15 cellular contexts compared by ENCODE assay signal in genomic region chr3:14120111-14120920, GRCh38. TPM values are rescaled to one million over a fixed set of nuclear protein-coding genes. Genes with fewer than 3 reads are reported as not detected.
DNase-seq lines count a peak whose midpoint lies in the region; ATAC-seq and TF ChIP-seq lines count a peak whose summit lies in the region.
"Had no signal": no experiment of that assay in that cellular context is flagged by ENCODE, and none has a peak within 500 bp of the region (broad histone marks: within the 10 kb centered on the region; RNA-seq: fewer than 3 reads in every experiment).

No MANE protein-coding gene starts in this region.

- H3K27me3 ChIP-seq in mammary epithelial cell (ENCODE audit: insufficient read depth, low read length) (no peaks in the 10 kb centered on the region), hepatocyte (no peaks in the 10 kb centered on the region), testis (no peaks in the 10 kb centered on the region)

- no peak for TF ChIP-seq CTCF in MCF 10A (IDR thresholded peaks at IDR 0.05; ENCODE audit: unreplicated experiment)
- TF ChIP-seq CTCF in mammary epithelial cell (conservative IDR thresholded peaks at IDR 0.05 in 1 of 2, IDR thresholded peaks at IDR 0.05 in 1 of 2; ENCODE audit: extremely low read depth in 1 of 2, insufficient read depth in 1 of 2, low read depth in 1 of 2, low read length in 2 of 2) = no peak
- TF ChIP-seq CTCF in RWPE1 (conservative IDR thresholded peaks at IDR 0.05; ENCODE audit: low read depth) = no peak
- no peak for TF ChIP-seq CTCF in hepatocyte (IDR thresholded peaks at IDR 0.05; ENCODE audit: poor library complexity)
- TF ChIP-seq CTCF in testis (IDR thresholded peaks at IDR 0.05) = no peak

- H3K4me3 ChIP-seq in mammary epithelial cell (replicated peaks in 1 of 3; ENCODE audit: insufficient read depth in 1 of 3, low read depth in 2 of 3, low read length in 3 of 3) = no peak overlapping the region
- H3K4me3 ChIP-seq in hepatocyte = no peak overlapping the region
- no peak overlapping the region for H3K4me3 ChIP-seq in testis
- H3K4me3 ChIP-seq: GM23248, PC-9 had no signal

- no peaks in the 10 kb centered on the region for H3K9me3 Mint-ChIP-seq in MCF 10A (ENCODE audit: unreplicated experiment)
- H3K9me3 Mint-ChIP-seq: IgD-negative memory B cell had no signal

- DNase-seq in MCF 10A (ENCODE audit: unreplicated experiment) = no peak
- DNase-seq in mammary epithelial cell = no peak
- no peak for DNase-seq in RWPE1 (ENCODE audit: low spot score)
- DNase-seq in hepatocyte (ENCODE audit: low spot score) = peak; percentile 2
- DNase-seq in testis = peak; percentile 8
- DNase-seq in NCI-H446 (lab: John Stamatoyannopoulos, UW) = no peak
- DNase-seq: GF-D8, GM23248, NCI-H1048, NCI-H1694, NCI-H446 treated with DMSO at 0.1 percent for 48 hours, NCI-H774, PC-9 had no signal

- peaks cover 43% of the 10 kb centered on the region for H3K36me3 Mint-ChIP-seq in MCF 10A (ENCODE audit: insufficient read depth, unreplicated experiment)

- no peak overlapping the region for H3K4me2 ChIP-seq in mammary epithelial cell (ENCODE audit: insufficient read depth, low read depth, low read length)
- no peak overlapping the region for H3K4me2 ChIP-seq in hepatocyte
- H3K4me2 ChIP-seq: PC-9 had no signal

- dilution Hi-C loops in mammary epithelial cell (cut with HindIII; ENCODE audit: low sequenced_read_pairs) = no loop called here

- H4K20me1 ChIP-seq in mammary epithelial cell (ENCODE audit: insufficient read depth, low read length) (no peaks in the 10 kb centered on the region), hepatocyte (ENCODE audit: insufficient read depth, poor library complexity, severe bottlenecking) (no peaks in the 10 kb centered on the region)

- H3K79me2 ChIP-seq in mammary epithelial cell (ENCODE audit: insufficient read depth, low read length) (peaks cover 64% of the 10 kb centered on the region), hepatocyte (peaks cover 41% of the 10 kb centered on the region)

- CTCF ChIA-PET in MCF 10A (lab: Yijun Ruan, JAX) = interaction anchor here (1.1 to 8.7 kb wide), 2 partner anchors 25 to 223 kb away, joined by 5 to 80 read pairs; no protein-coding TSS in a partner anchor
- CTCF ChIA-PET in mammary epithelial cell (lab: Charles Lee; ENCODE audit: low non-redundant PET) = no interaction called here
- CTCF ChIA-PET in RWPE1 (lab: Yijun Ruan, JAX) = no interaction called here

- intact Hi-C loops in MCF 10A (cut with micrococcal nuclease) = no loop called here
- intact Hi-C loops in mammary epithelial cell (cut with micrococcal nuclease) = loop anchor here (10.0 kb wide), 1 partner anchor 466 kb away; no protein-coding TSS in a partner anchor
- intact Hi-C loops in testis (cut with DNase I; ENCODE audit: low total_unique reads) = no loop called here

- H2AFZ ChIP-seq in mammary epithelial cell (ENCODE audit: low read depth, low read length) (no peak overlapping the region), hepatocyte (no peak overlapping the region)
- H2AFZ ChIP-seq: GM23248, PC-9 had no signal

- H3K27ac ChIP-seq in mammary epithelial cell (ENCODE audit: insufficient read depth, low read depth, low read length) = no peak overlapping the region
- peak overlapping the region; percentile 49 for H3K27ac ChIP-seq in RWPE1
- no peak overlapping the region for H3K27ac ChIP-seq in hepatocyte
- no peak overlapping the region for H3K27ac ChIP-seq in testis
- H3K27ac ChIP-seq: GM23248, PC-9 had no signal

- WGBS in mammary epithelial cell (ENCODE audit: low coverage, missing lambda C conversion rate) = 94% methylated on average over 11 of the region's 11 CpGs
- WGBS in hepatocyte (ENCODE audit: low lambda C conversion rate, missing lambda C conversion rate) = 97% methylated on average over 11 of the region's 11 CpGs
- 93 to 96% methylated on average over 11 of the region's 11 CpGs for WGBS in testis, 2 donors

- no TSS peak for BruUV-seq in MCF 10A (replicated peaks; lab: Mats Ljungman, UMichigan)
- BruUV-seq in mammary epithelial cell (replicated peaks; lab: Mats Ljungman, UMichigan) = no TSS peak

- POLR2A ChIA-PET in MCF 10A (lab: Yijun Ruan, JAX) = interaction anchor here (0.6 to 9.1 kb wide), 5 partner anchors 22 to 771 kb away, joined by 3 to 294 read pairs (median 13); partner anchors contain the start of genes LSM3 and XPC
- POLR2A ChIA-PET in RWPE1 (lab: Yijun Ruan, JAX; ENCODE audit: low non-redundant PET) = no interaction called here

- TF ChIP-seq POLR2A in testis (IDR thresholded peaks at IDR 0.05) = no peak

- no peaks in the 10 kb centered on the region for H3K27me3 Mint-ChIP-seq in MCF 10A (ENCODE audit: insufficient read depth, unreplicated experiment)
- H3K27me3 Mint-ChIP-seq: IgD-negative memory B cell had no signal

- ATAC-seq in HG02840 (IDR thresholded peaks at IDR 0.05; ENCODE audit: low FRiP score, unreplicated experiment) = no peak

- H3K27ac Mint-ChIP-seq in MCF 10A (ENCODE audit: low read depth, unreplicated experiment) = peak overlapping the region; percentile 62

- H3K4me1 Mint-ChIP-seq in MCF 10A (ENCODE audit: insufficient read depth, unreplicated experiment) = peaks cover 18% of the 10 kb centered on the region

- no peaks in the 10 kb centered on the region for H3K9me2 ChIP-seq in hepatocyte (replicated peaks; ENCODE audit: insufficient read depth)

- in situ Hi-C loops in mammary epithelial cell (cut with MboI; ENCODE audit: low sequenced_read_pairs in 2 of 2) = no loop called here

- H3K4me1 ChIP-seq in mammary epithelial cell (ENCODE audit: insufficient read depth, low read length) (peaks cover 15% of the 10 kb centered on the region), hepatocyte (ENCODE audit: insufficient read depth) (peaks cover 28% of the 10 kb centered on the region), testis (peaks cover 12% of the 10 kb centered on the region)

- H3K9me3 ChIP-seq in mammary epithelial cell (replicated peaks; ENCODE audit: insufficient read depth, low read length) (no peaks in the 10 kb centered on the region), hepatocyte (ENCODE audit: low read depth) (no peaks in the 10 kb centered on the region), testis (no peaks in the 10 kb centered on the region)

- peaks cover 15% of the 10 kb centered on the region for H3K36me3 ChIP-seq in mammary epithelial cell (ENCODE audit: insufficient read depth, low read length)
- H3K36me3 ChIP-seq in hepatocyte (replicated peaks; ENCODE audit: insufficient read depth, low read depth) = no peaks in the 10 kb centered on the region
- no peaks in the 10 kb centered on the region for H3K36me3 ChIP-seq in testis (ENCODE audit: low read depth, missing control alignments)

- H3K9ac ChIP-seq in mammary epithelial cell (ENCODE audit: insufficient read depth, low read length) = no peak overlapping the region
- H3K9ac ChIP-seq: GM23248 had no signal

- no peak overlapping the region for H3K4me3 Mint-ChIP-seq in MCF 10A (ENCODE audit: unreplicated experiment)

RNA-seq across cellular contexts. Expression of gene CHCHD4, which starts 4.4 kb away (rescaled TPM):
- total RNA-seq in MCF 10A (2022) (31.6 and 35.0 TPM in 2 replicates), mammary epithelial cell (10 to 100 TPM in 1 of 2 donors, 1 to 10 TPM in 1; 7.2 to 22.9 TPM), hepatocyte (14.6 and 15.2 TPM in 2 replicates), testis (10 to 100 TPM; 13.3 to 15.7 TPM)
- polyA plus RNA-seq in mammary epithelial cell (22.9 TPM), hepatocyte (21.8 and 22.8 TPM in 2 replicates), testis (ENCODE audit: insufficient read depth, low read depth, low replicate concordance) (19.1 TPM)
- 13.1 TPM for polyA minus RNA-seq in mammary epithelial cell

RNA-seq across cellular contexts. Expression of gene TMEM43, which starts 4.5 kb away (rescaled TPM):
- total RNA-seq in MCF 10A (2022) (120 and 124 TPM in 2 replicates), mammary epithelial cell (100 to 1,000 TPM in 1 of 2 donors, 10 to 100 TPM in 1; 85.2 to 143 TPM), hepatocyte (66.4 and 73.1 TPM in 2 replicates), testis (10 to 100 TPM; 36.5 to 53.0 TPM)
- polyA plus RNA-seq in mammary epithelial cell (91.5 TPM), hepatocyte (52.7 and 59.4 TPM in 2 replicates), testis (ENCODE audit: insufficient read depth, low read depth, low replicate concordance) (43.3 TPM)
- polyA minus RNA-seq in mammary epithelial cell = 127 TPM

RNA-seq across cellular contexts. Expression of gene XPC, which starts 58.1 kb away (rescaled TPM):
- total RNA-seq in MCF 10A (2022) = 73.3 and 83.6 TPM in 2 replicates
- 10 to 100 TPM; 42.5 to 68.2 TPM for total RNA-seq in mammary epithelial cell
- polyA plus RNA-seq in mammary epithelial cell = 19.4 TPM
- 47.5 TPM for polyA minus RNA-seq in mammary epithelial cell
- total RNA-seq in hepatocyte = 28.6 and 29.5 TPM in 2 replicates
- polyA plus RNA-seq in hepatocyte = 27.3 and 27.4 TPM in 2 replicates
- 10 to 100 TPM; 48.7 to 54.1 TPM for total RNA-seq in testis
- polyA plus RNA-seq in testis (ENCODE audit: insufficient read depth, low read depth, low replicate concordance) = 25.1 TPM

RNA-seq across cellular contexts. Expression of gene LSM3, which starts 58.3 kb away (rescaled TPM):
- total RNA-seq in MCF 10A (2022) = 10.2 and 12.9 TPM in 2 replicates
- total RNA-seq in mammary epithelial cell = 10 to 100 TPM in 1 of 2 donors, 1 to 10 TPM in 1; 5.0 to 11.7 TPM
- polyA plus RNA-seq in mammary epithelial cell = 7.7 TPM
- 0.31 TPM for polyA minus RNA-seq in mammary epithelial cell
- total RNA-seq in hepatocyte = 10.5 and 12.4 TPM in 2 replicates
- polyA plus RNA-seq in hepatocyte = 22.1 and 26.4 TPM in 2 replicates
- total RNA-seq in testis = 10 to 100 TPM; 13.6 to 14.9 TPM
- polyA plus RNA-seq in testis (ENCODE audit: insufficient read depth, low read depth, low replicate concordance) = 21.2 TPM

Comparison
In these comparisons a context has a peak if more than half of its experiments do, and no peak if none do; other contexts are left out.
1. DNase-seq: peak in hepatocyte (single experiment) and testis (single experiment); none in MCF 10A (single experiment), mammary epithelial cell (single experiment), RWPE1 (single experiment) and NCI-H446 (0 of 2).